1 cellular context compared by ENCODE assay signal in genomic region chr14:73266317-73266716, GRCh38.
TF ChIP-seq lines count a peak whose summit lies in the region.

No MANE protein-coding gene starts in this region.

TF ChIP-seq in SK-N-SH, 30 proteins besides CTCF, POLR2A, EP300 and RAD21 (continued from another document):
- TF ChIP-seq, protein P1, sequence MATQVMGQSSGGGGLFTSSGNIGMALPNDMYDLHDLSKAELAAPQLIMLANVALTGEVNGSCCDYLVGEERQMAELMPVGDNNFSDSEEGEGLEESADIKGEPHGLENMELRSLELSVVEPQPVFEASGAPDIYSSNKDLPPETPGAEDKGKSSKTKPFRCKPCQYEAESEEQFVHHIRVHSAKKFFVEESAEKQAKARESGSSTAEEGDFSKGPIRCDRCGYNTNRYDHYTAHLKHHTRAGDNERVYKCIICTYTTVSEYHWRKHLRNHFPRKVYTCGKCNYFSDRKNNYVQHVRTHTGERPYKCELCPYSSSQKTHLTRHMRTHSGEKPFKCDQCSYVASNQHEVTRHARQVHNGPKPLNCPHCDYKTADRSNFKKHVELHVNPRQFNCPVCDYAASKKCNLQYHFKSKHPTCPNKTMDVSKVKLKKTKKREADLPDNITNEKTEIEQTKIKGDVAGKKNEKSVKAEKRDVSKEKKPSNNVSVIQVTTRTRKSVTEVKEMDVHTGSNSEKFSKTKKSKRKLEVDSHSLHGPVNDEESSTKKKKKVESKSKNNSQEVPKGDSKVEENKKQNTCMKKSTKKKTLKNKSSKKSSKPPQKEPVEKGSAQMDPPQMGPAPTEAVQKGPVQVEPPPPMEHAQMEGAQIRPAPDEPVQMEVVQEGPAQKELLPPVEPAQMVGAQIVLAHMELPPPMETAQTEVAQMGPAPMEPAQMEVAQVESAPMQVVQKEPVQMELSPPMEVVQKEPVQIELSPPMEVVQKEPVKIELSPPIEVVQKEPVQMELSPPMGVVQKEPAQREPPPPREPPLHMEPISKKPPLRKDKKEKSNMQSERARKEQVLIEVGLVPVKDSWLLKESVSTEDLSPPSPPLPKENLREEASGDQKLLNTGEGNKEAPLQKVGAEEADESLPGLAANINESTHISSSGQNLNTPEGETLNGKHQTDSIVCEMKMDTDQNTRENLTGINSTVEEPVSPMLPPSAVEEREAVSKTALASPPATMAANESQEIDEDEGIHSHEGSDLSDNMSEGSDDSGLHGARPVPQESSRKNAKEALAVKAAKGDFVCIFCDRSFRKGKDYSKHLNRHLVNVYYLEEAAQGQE (IDR thresholded peaks at IDR 0.05; ENCODE audit: low read depth, low read length), result no peak
- TF ChIP-seq, protein P2, sequence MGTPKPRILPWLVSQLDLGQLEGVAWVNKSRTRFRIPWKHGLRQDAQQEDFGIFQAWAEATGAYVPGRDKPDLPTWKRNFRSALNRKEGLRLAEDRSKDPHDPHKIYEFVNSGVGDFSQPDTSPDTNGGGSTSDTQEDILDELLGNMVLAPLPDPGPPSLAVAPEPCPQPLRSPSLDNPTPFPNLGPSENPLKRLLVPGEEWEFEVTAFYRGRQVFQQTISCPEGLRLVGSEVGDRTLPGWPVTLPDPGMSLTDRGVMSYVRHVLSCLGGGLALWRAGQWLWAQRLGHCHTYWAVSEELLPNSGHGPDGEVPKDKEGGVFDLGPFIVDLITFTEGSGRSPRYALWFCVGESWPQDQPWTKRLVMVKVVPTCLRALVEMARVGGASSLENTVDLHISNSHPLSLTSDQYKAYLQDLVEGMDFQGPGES (IDR thresholded peaks at IDR 0.05; ENCODE audit: low read depth, low read length), result no peak
- TF ChIP-seq RCOR1 (IDR thresholded peaks at IDR 0.05; ENCODE audit: low read length) (no peak), ELF1 (IDR thresholded peaks at IDR 0.05) (no peak), MXI1 (IDR thresholded peaks at IDR 0.05; ENCODE audit: low read depth, low read length) (no peak), SMC3 (IDR thresholded peaks at IDR 0.05; ENCODE audit: low read depth, low read length) (no peak)
- TF ChIP-seq, protein P3, sequence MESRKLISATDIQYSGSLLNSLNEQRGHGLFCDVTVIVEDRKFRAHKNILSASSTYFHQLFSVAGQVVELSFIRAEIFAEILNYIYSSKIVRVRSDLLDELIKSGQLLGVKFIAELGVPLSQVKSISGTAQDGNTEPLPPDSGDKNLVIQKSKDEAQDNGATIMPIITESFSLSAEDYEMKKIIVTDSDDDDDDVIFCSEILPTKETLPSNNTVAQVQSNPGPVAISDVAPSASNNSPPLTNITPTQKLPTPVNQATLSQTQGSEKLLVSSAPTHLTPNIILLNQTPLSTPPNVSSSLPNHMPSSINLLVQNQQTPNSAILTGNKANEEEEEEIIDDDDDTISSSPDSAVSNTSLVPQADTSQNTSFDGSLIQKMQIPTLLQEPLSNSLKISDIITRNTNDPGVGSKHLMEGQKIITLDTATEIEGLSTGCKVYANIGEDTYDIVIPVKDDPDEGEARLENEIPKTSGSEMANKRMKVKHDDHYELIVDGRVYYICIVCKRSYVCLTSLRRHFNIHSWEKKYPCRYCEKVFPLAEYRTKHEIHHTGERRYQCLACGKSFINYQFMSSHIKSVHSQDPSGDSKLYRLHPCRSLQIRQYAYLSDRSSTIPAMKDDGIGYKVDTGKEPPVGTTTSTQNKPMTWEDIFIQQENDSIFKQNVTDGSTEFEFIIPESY (IDR thresholded peaks at IDR 0.05; ENCODE audit: borderline replicate concordance, low read depth), result no peak
TF ChIP-seq in SK-N-SH: peak in this region for 0.
